Comparison of ENCODE assay signal across 8 cellular contexts in the genomic region with DNA sequence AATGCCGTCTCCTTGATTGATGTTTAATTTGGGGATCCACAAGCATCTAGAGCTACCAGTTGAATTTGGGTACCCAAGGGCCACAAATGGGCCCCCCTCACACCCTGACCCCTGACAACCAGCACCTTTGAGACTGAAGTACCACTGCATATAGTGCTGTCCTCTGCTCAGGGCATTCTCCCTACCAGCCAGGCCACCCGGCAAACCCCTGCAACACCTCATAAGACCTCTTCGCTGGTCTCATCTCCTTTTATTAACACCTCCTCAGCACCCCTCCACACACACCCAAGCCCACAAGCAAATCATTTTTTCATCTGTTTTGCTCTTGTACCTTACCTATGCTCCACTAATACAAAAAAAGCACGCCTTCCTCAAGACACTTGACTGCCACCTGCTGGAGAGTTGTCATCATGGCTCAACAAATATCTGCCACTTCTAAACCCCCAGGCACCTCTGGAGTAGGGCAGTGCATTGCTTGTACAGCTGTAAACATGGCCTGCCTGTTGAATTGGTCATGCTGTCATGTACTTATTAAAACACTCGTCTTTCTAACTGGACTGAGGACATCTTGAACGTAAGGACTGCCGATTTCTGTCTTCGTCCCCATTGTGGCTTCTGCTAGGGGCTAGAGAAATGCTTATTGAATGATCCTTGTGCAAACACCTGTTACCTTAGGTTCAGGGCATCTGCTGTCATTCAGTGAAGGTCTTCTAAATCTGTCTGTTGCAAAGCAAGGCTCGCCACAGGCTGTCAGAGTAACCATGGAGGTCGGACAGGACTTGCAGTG.
DNase-seq lines count a peak whose midpoint lies in the region; ATAC-seq and TF ChIP-seq lines count a peak whose summit lies in the region.

No MANE protein-coding gene starts in this region.

- intact Hi-C loops in colonic mucosa (cut with DNase I) (loop anchor here (2.0 to 10.0 kb wide), 2 partner anchors 133 to 379 kb away; no protein-coding TSS in a partner anchor), lower leg skin (cut with DNase I; ENCODE audit: low total_unique reads) (loop anchor here (5.0 kb wide), 1 partner anchor 132 kb away; no protein-coding TSS in a partner anchor)

- no peak overlapping the region for H3K9ac ChIP-seq in colonic mucosa (ENCODE audit: low read depth in 2 of 2, low read length in 2 of 2)

- peak; percentile 41 for ATAC-seq in HG03095 (IDR thresholded peaks at IDR 0.05; ENCODE audit: unreplicated experiment)

- H3K4me3 ChIP-seq in colonic mucosa: no peak overlapping the region
- H3K4me3 ChIP-seq in lower leg skin (ENCODE audit: low read depth, poor library complexity, severe bottlenecking): no peak overlapping the region

- TF ChIP-seq CTCF in colonic mucosa (IDR thresholded peaks at IDR 0.05) (peak; percentile 59), lower leg skin (IDR thresholded peaks at IDR 0.05) (peak in 2 of 3 donors; percentile 20 to 22)

- whole genome bisulfite sequencing in lower leg skin, 2 donors: 70 to 73% methylated on average over 10 of the region's 10 CpGs

- H3K27me3 ChIP-seq in colonic mucosa: no peaks in the 10 kb centered on the region

- TF ChIP-seq POLR2A in lower leg skin (IDR thresholded peaks at IDR 0.05): no peak

- no peaks in the 10 kb centered on the region for H3K36me3 ChIP-seq in colonic mucosa

- H3K27ac ChIP-seq in colonic mucosa: no peak overlapping the region

- H3K4me1 ChIP-seq in colonic mucosa: no peaks in the 10 kb centered on the region

- H3K9me3 ChIP-seq in colonic mucosa: no peaks in the 10 kb centered on the region

- peak; percentile 77 for DNase-seq in DMS 273 (lab: John Stamatoyannopoulos, UW; ENCODE audit: unreplicated experiment)
- DNase-seq in DMS 273 treated with DMSO at 0.1 percent for 48 hours (lab: John Stamatoyannopoulos, UW): no peak
- peak; percentile 73 for DNase-seq in NCI-H345 treated with DMSO at 0.1 percent for 48 hours (lab: John Stamatoyannopoulos, UW; ENCODE audit: unreplicated experiment)
- peak; percentile 63 to 77 for DNase-seq in activated CD4-positive, alpha-beta T cell treated with anti-CD3 and anti-CD28 coated beads for 4 hours
- DNase-seq in colonic mucosa: peak; percentile 75
- DNase-seq in lower leg skin (ENCODE audit: low spot score in 2 of 2): peak in 1 of 2 donors; percentile 68
- DNase-seq in stimulated activated CD8-positive, alpha-beta memory T cell treated with anti-CD3 and anti-CD28 coated beads, Interleukin-12 subunit alpha, Interleukin-12 subunit beta, amount 100 ng/mL, for 24 hours (ENCODE audit: extremely low read depth): peak; percentile 14
